8 cellular contexts compared by ENCODE assay signal in the genomic region with DNA sequence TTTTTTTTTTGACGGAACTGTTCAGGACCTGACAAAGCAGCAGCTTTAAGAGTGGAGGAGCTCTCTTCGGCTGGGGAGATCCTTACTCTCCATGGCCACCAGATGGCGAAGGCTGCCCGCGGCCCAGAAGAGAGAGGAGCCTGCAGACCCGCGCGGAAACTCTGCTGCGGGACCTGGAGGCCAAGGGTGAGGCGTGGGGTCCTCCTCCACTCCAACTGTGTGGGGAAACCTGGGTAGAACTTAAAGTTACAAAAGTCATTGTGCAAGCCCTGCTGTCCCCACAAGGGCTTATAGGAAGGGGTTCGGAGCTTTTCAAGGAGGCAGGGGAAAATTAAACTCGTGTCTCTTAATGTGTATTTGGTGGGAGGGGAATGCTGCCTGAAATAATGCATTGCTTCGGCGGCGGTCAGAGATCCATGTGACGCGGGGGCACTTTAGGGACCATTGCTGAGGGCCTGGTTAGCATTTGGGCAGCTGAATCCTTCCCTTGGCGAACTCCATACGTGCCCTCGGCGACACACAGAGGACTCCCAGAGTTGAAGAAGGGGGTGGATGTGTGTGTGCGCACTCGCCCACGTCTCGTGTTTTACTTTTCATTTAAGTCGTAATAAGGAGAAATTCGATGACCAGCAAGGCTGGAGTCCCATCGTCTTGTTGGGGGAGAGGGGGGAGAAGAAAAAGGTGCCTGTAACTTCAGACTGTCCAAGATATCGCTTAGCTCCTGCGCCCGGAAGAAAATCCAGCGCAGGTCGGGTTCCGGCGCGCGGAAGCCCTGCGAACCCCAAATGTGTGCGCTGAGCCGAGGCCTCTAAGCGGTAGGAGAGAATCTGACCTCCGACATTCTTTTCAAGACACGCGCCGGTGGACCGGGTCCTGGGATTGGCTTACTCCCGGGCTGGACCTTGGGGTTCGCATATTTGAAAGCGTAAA. TPM values are rescaled to one million over a fixed set of nuclear protein-coding genes. Genes with fewer than 3 reads are reported as not detected.
A peak's percentile ranks its signal among the peaks of the same experiment; 100 is the strongest.
DNase-seq lines count a peak whose midpoint lies in the region; ATAC-seq, FAIRE-seq and TF ChIP-seq lines count a peak whose summit lies in the region.

No MANE protein-coding gene starts in this region.

- H3K9me3 ChIP-seq in adrenal gland (replicated peaks in 1 of 3) (no peaks in the 10 kb centered on the region), prostate gland (no peaks in the 10 kb centered on the region), uterus (no peaks in the 10 kb centered on the region)

- FAIRE-seq in H54 (lab: Jason Lieb, UNC): no peak

- TF ChIP-seq POLR2A in H54 (IDR thresholded peaks at IDR 0.05; ENCODE audit: low read depth, low read length) (no peak), adrenal gland (IDR thresholded peaks at IDR 0.05) (no peak), prostate gland (IDR thresholded peaks at IDR 0.05) (no peak), uterus (IDR thresholded peaks at IDR 0.05) (no peak)

- peak; percentile 80 for TF ChIP-seq CTCF in LNCAP (IDR thresholded peaks at IDR 0.05)
- TF ChIP-seq CTCF in adrenal gland (IDR thresholded peaks at IDR 0.05): peak; percentile 60 to 83 (median 72)
- TF ChIP-seq CTCF in prostate gland (IDR thresholded peaks at IDR 0.05): peak; percentile 29 to 69 (median 64)
- peak; percentile 55 to 71 (median 69) for TF ChIP-seq CTCF in uterus (IDR thresholded peaks at IDR 0.05)

- peaks cover 12% of the 10 kb centered on the region in 2 donors for H3K4me1 ChIP-seq in adrenal gland (replicated peaks in 1 of 2)
- no peaks in the 10 kb centered on the region for H3K4me1 ChIP-seq in prostate gland (replicated peaks)
- H3K4me1 ChIP-seq in uterus: no peaks in the 10 kb centered on the region

- DNase-seq in GM03348 (ENCODE audit: low spot score): peak; percentile 92
- DNase-seq in H54 (ENCODE audit: insufficient read length, low spot score): peak; percentile 90
- DNase-seq in SW 1271 (lab: John Stamatoyannopoulos, UW): peak; percentile 39 to 61
- DNase-seq in adrenal gland: peak; percentile 74 to 86 (median 79)
- peak; percentile 85 for DNase-seq in left cardiac atrium
- peak; percentile 66 for DNase-seq in prostate gland (ENCODE audit: low spot score)
- peak; percentile 52 to 67 for DNase-seq in uterus

- WGBS in adrenal gland, 4 donors: 1 to 2% (median 1%) methylated on average over 39 to 49 of the region's 49 CpGs
- 1% methylated on average over 49 of the region's 49 CpGs for WGBS in prostate gland

- H3K36me3 ChIP-seq in adrenal gland (replicated peaks in 1 of 2): no peaks in the 10 kb centered on the region
- H3K36me3 ChIP-seq in prostate gland: no peaks in the 10 kb centered on the region
- H3K36me3 ChIP-seq in uterus: no peaks in the 10 kb centered on the region

- H3K27ac ChIP-seq in adrenal gland (no peak overlapping the region), prostate gland (no peak overlapping the region), uterus (peak overlapping the region in 1 of 2 donors; percentile 4)

- H3K4me3 ChIP-seq in adrenal gland (peak overlapping the region in 3 of 4 donors; percentile 28 to 59 (median 28)), prostate gland (peak overlapping the region; percentile 32 to 37), uterus (peak overlapping the region; percentile 34 to 40)

- ATAC-seq in left cardiac atrium: peak; percentile 96 to 97

- H3K27me3 ChIP-seq in adrenal gland: peaks cover 32% of the 10 kb centered on the region
- H3K27me3 ChIP-seq in prostate gland (replicated peaks; ENCODE audit: insufficient read depth): no peaks in the 10 kb centered on the region
- H3K27me3 ChIP-seq in uterus: peaks cover 4 to 15% of the 10 kb centered on the region in 2 donors

- intact Hi-C loops in adrenal gland (cut with DNase I) (loop anchor here (5.0 kb wide), 2 partner anchors 615 to 620 kb away; no protein-coding TSS in a partner anchor), left cardiac atrium (cut with DNase I) (loop anchor here in 1 of 2 donors (5.0 kb wide), 1 partner anchor 615 kb away; no protein-coding TSS in a partner anchor), prostate gland (cut with DNase I) (loop anchor here (5.0 kb wide), 1 partner anchor 615 kb away; no protein-coding TSS in a partner anchor), uterus (cut with DNase I; ENCODE audit: low total_unique reads) (no loop called here)

RNA-seq across cellular contexts. Expression of a gene that starts 9.7 kb away (rescaled TPM):
- total RNA-seq in adrenal gland (1 to 10 TPM in 1 of 8 donors, under 1 TPM in 7; 0.21 to 1.2 (median 0.45) TPM), left cardiac atrium (under 1 TPM; 0.39 to 0.74 TPM), prostate gland (under 1 TPM in 1 of 2 donors, not detected in 1; 0.46 TPM), uterus (under 1 TPM in 2 of 4 donors, not detected in 2; 0.62 to 0.82 TPM)
- under 1 TPM; 0.10 to 0.55 (median 0.16) TPM for polyA plus RNA-seq in adrenal gland
